In genomic region chr10:88386878-88387773, GRCh38 we compare ENCODE assay signal across 8 cellular contexts.
DNase-seq lines count a peak whose midpoint lies in the region; ATAC-seq and TF ChIP-seq lines count a peak whose summit lies in the region.

No MANE protein-coding gene starts in this region.

- peaks cover 20 to 29% (median 27%) of the 10 kb centered on the region in 4 donors for H3K4me1 Mint-ChIP-seq in CD4-positive, CD25-positive, alpha-beta regulatory T cell

- TF ChIP-seq EP300 in sigmoid colon (IDR thresholded peaks at IDR 0.05), result no peak

- no peaks in the 10 kb centered on the region for H3K36me3 ChIP-seq in CD4-positive, CD25-positive, alpha-beta regulatory T cell (ENCODE audit: control insufficient read depth, insufficient read depth, low read length)
- H3K36me3 ChIP-seq in sigmoid colon, result no peaks in the 10 kb centered on the region

- 6 to 15% methylated on average over 6 of the region's 6 CpGs for WGBS in sigmoid colon, 2 donors

- no peaks in the 10 kb centered on the region for H3K27me3 Mint-ChIP-seq in CD4-positive, CD25-positive, alpha-beta regulatory T cell

- peaks cover 0 to 2% of the 10 kb centered on the region in 2 experiments for H3K9me3 ChIP-seq in CD4-positive, CD25-positive, alpha-beta regulatory T cell (ENCODE audit: control insufficient read depth in 2 of 2, low read length in 2 of 2)
- no peaks in the 10 kb centered on the region for H3K9me3 ChIP-seq in sigmoid colon

- no peaks in the 10 kb centered on the region for H3K27me3 ChIP-seq in CD4-positive, CD25-positive, alpha-beta regulatory T cell (ENCODE audit: control insufficient read depth, insufficient read depth, low read length)
- H3K27me3 ChIP-seq in sigmoid colon, result no peaks in the 10 kb centered on the region

- no peak overlapping the region for H3K27ac Mint-ChIP-seq in CD4-positive, CD25-positive, alpha-beta regulatory T cell

- no peaks in the 10 kb centered on the region for H3K36me3 Mint-ChIP-seq in CD4-positive, CD25-positive, alpha-beta regulatory T cell

- intact Hi-C loops in left ventricle myocardium superior (cut with micrococcal nuclease), result loop anchor here (5.0 to 10.0 kb wide), 2 partner anchors 132 to 525 kb away; partner anchors contain the start of genes KLLN and PTEN
- intact Hi-C loops in sigmoid colon (cut with DNase I), result loop anchor here (5.0 to 10.0 kb wide), 2 partner anchors 252 to 525 kb away; partner anchors contain the start of genes KLLN and PTEN

- peak in 1 of 3 donors; percentile 59 for DNase-seq in CD4-positive, CD25-positive, alpha-beta regulatory T cell
- peak; percentile 80 for DNase-seq in KG1 (lab: John Stamatoyannopoulos, UW)
- DNase-seq in amygdala (lab: John Stamatoyannopoulos, UW), result peak in 34 of 56 donors; percentile 2 to 76 (median 40)
- DNase-seq in left ventricle myocardium superior, result no peak
- peak; percentile 61 for DNase-seq in sigmoid colon
- DNase-seq in COLO668 (lab: John Stamatoyannopoulos, UW; ENCODE audit: unreplicated experiment), result no peak

- TF ChIP-seq POLR2A in sigmoid colon (IDR thresholded peaks at IDR 0.05), result no peak

- H3K4me3 ChIP-seq in CD4-positive, CD25-positive, alpha-beta regulatory T cell (ENCODE audit: low read depth, low read length), result peak overlapping the region; percentile 81
- H3K4me3 ChIP-seq in sigmoid colon, result peak overlapping the region in 3 of 4 donors; percentile 8 to 27 (median 23)

- no peak for TF ChIP-seq CTCF in sigmoid colon (IDR thresholded peaks at IDR 0.05)

- ATAC-seq in CD4-positive, CD25-positive, alpha-beta regulatory T cell (ENCODE audit: low read depth in 2 of 2), result peak in 1 of 2 donors; percentile 25
- peak; percentile 47 for ATAC-seq in GM21360 (IDR thresholded peaks at IDR 0.05; ENCODE audit: unreplicated experiment)
- peak; percentile 92 for ATAC-seq in left ventricle myocardium superior
- no peak for ATAC-seq in GM19324 (IDR thresholded peaks at IDR 0.05; ENCODE audit: low FRiP score, unreplicated experiment)

- peaks cover 62% of the 10 kb centered on the region for H3K4me1 ChIP-seq in CD4-positive, CD25-positive, alpha-beta regulatory T cell (ENCODE audit: control insufficient read depth, insufficient read depth, low read length, poor library complexity, severe bottlenecking)
- peaks cover 0 to 29% (median 18%) of the 10 kb centered on the region in 4 donors for H3K4me1 ChIP-seq in sigmoid colon

- peak overlapping the region; percentile 92 for H3K27ac ChIP-seq in CD4-positive, CD25-positive, alpha-beta regulatory T cell (ENCODE audit: insufficient read depth, low read length, poor library complexity, severe bottlenecking)
- H3K27ac ChIP-seq in sigmoid colon, result peak overlapping the region; percentile 48 to 63 (median 52)

- no peaks in the 10 kb centered on the region for H3K9me3 Mint-ChIP-seq in CD4-positive, CD25-positive, alpha-beta regulatory T cell

- H3K4me3 Mint-ChIP-seq in CD4-positive, CD25-positive, alpha-beta regulatory T cell, result no peak overlapping the region

Comparison
In these comparisons a context has a peak if more than half of its experiments do, and no peak if none do; other contexts are left out.
1. DNase-seq: peak in KG1 (single experiment), amygdala (34 of 56) and sigmoid colon (single experiment); none in left ventricle myocardium superior (single experiment) and COLO668 (single experiment).